Comparison of ENCODE assay signal across 18 cellular contexts in genomic region chr7:157801971-157802675, GRCh38.
"Had no signal": no experiment of that assay in that cellular context is flagged by ENCODE, and none has a peak within 500 bp of the region (broad histone marks: within the 10 kb centered on the region; RNA-seq: fewer than 3 reads in every experiment).

No MANE protein-coding gene starts in this region.

- ATAC-seq: activated CD8-positive, alpha-beta memory T cell treated with anti-CD3 and anti-CD28 coated beads, Interleukin-2, amount 10 ng/mL, durations not matched to agents 7 days and 5 days; activated T-cell treated with anti-CD3 and anti-CD28 coated beads, Interleukin-2, amount 50 U/mL, for 4 hours had no signal

- H3K4me1 ChIP-seq: breast epithelium had no signal

- H3K4me3 ChIP-seq: breast epithelium had no signal

- H3K4me2 ChIP-seq: KMS-11 had no signal

- DNase-seq: activated CD4-positive, alpha-beta T cell treated with anti-CD3 and anti-CD28 coated beads for 48 hours; activated CD4-positive, alpha-beta T cell treated with anti-CD3 and anti-CD28 coated beads, Interleukin-2, amount 50 U/mL, for 4 hours; activated CD4-positive, CD25-positive, alpha-beta regulatory T cell treated with anti-CD3 and anti-CD28 coated beads, Interleukin-2, amount 50 U/mL, for 72 hours; activated CD8-positive, alpha-beta memory T cell treated with anti-CD3 and anti-CD28 coated beads, Interleukin-2, amount 10 ng/mL, durations not matched to agents 7 days and 5 days; activated effector memory CD4-positive, alpha-beta T cell treated with anti-CD3 and anti-CD28 coated beads, Interleukin-2, amount 50 U/mL, for 16 hours; activated naive CD4-positive, alpha-beta T cell treated with anti-CD3 and anti-CD28 coated beads, Interleukin-2, amount 10 ng/mL, durations not matched to agents 7 days and 5 days; activated T-cell treated with anti-CD3 and anti-CD28 coated beads, Interleukin-2, amount 50 U/mL, for 4 hours; central memory CD4-positive, alpha-beta T cell; NCI-H1092; NCI-H1417; NCI-H2029; NCI-H345; NCI-H510A; NCI-H526 treated with DMSO at 0.1 percent for 48 hours; NCI-H82; SHP77 had no signal

- H3K9ac ChIP-seq: KMS-11 had no signal

- H3K27me3 ChIP-seq: breast epithelium had no signal

- H3K27ac ChIP-seq: breast epithelium, KMS-11 had no signal

- H3K36me3 ChIP-seq: breast epithelium had no signal
